In genomic region chr19:48965033-48965805, GRCh38 we compare ENCODE assay signal across 8 cellular contexts. TPM values are rescaled to one million over a fixed set of nuclear protein-coding genes. Genes with fewer than 3 reads are reported as not detected.
DNase-seq lines count a peak whose midpoint lies in the region; ATAC-seq, FAIRE-seq and TF ChIP-seq lines count a peak whose summit lies in the region.

Gene FTL (plus strand): TSS chr19:48965309. CDS start chr19:48965508, 199 bp downstream.

- DNase-seq in NCI-H2029 (lab: John Stamatoyannopoulos, UW) (peak; percentile 90), T-helper 9 cell (peak; percentile 71), astrocyte (ENCODE audit: low read depth) (peak; percentile 83), right cardiac atrium (peak; percentile 98 to 99 (median 99)), vagina (ENCODE audit: extremely low spot score in 2 of 2) (peak in 1 of 2 donors; percentile 99)

- H3K4me3 Mint-ChIP-seq in astrocyte (ENCODE audit: unreplicated experiment) = peak within 1 kb of the TSS; percentile 99

- peaks cover 33% of the 10 kb centered on the region for H3K4me1 Mint-ChIP-seq in astrocyte (ENCODE audit: low read depth, unreplicated experiment)

- no peaks in the 10 kb centered on the region for H3K9me3 Mint-ChIP-seq in astrocyte (ENCODE audit: unreplicated experiment)

- H2AFZ ChIP-seq in astrocyte (ENCODE audit: low read depth, low read length) = peak within 1 kb of the TSS; percentile 7

- H3K9ac ChIP-seq in astrocyte (ENCODE audit: low read length) (peak within 1 kb of the TSS; percentile 93), rectal smooth muscle tissue (ENCODE audit: low read length) (peak within 1 kb of the TSS; percentile 83)

- peaks cover 13% of the 10 kb centered on the region for H3K36me3 ChIP-seq in astrocyte (ENCODE audit: insufficient read depth, low read length)
- peaks cover 13% of the 10 kb centered on the region for H3K36me3 ChIP-seq in rectal smooth muscle tissue (ENCODE audit: control insufficient read depth, insufficient read depth, low read length)
- peaks cover 0 to 24% of the 10 kb centered on the region in 2 donors for H3K36me3 ChIP-seq in vagina

- H3K27me3 ChIP-seq in astrocyte (ENCODE audit: insufficient read depth, low read length) = no peaks in the 10 kb centered on the region
- no peaks in the 10 kb centered on the region for H3K27me3 ChIP-seq in right cardiac atrium (ENCODE audit: control insufficient read depth, insufficient read depth)
- H3K27me3 ChIP-seq in rectal smooth muscle tissue (ENCODE audit: control insufficient read depth, insufficient read depth, low read length) = no peaks in the 10 kb centered on the region
- no peaks in the 10 kb centered on the region for H3K27me3 ChIP-seq in vagina

- peak; percentile 43 to 100 for TF ChIP-seq POLR2A in vagina (IDR thresholded peaks at IDR 0.05)

- H3K4me1 ChIP-seq in astrocyte (ENCODE audit: insufficient read depth, low read length) (peaks cover 40% of the 10 kb centered on the region), right cardiac atrium (ENCODE audit: control insufficient read depth, insufficient read depth, low read length) (peaks cover 11% of the 10 kb centered on the region), rectal smooth muscle tissue (ENCODE audit: control insufficient read depth, insufficient read depth, low read length) (peaks cover 24% of the 10 kb centered on the region), vagina (peaks cover 49% of the 10 kb centered on the region)

- H3K9me3 ChIP-seq in astrocyte (ENCODE audit: insufficient read depth, low read depth, low read length) (no peaks in the 10 kb centered on the region), right cardiac atrium (ENCODE audit: control insufficient read depth, low read length) (no peaks in the 10 kb centered on the region), vagina (no peaks in the 10 kb centered on the region)

- FAIRE-seq in astrocyte (lab: Jason Lieb, UNC) = no peak

- intact Hi-C loops in right cardiac atrium (cut with DNase I) = loop anchor here in 2 of 4 donors (5.0 to 10.0 kb wide), 3 partner anchors 60 to 173 kb away; partner anchors contain the start of genes NUCB1 (in 1 of the 2) and PPP1R15A (in 1 of the 2)
- intact Hi-C loops in vagina (cut with DNase I) = loop anchor here (10.0 kb wide), 2 partner anchors 90 to 330 kb away; partner anchors contain the start of genes DBP and PPP1R15A

- H3K4me3 ChIP-seq in astrocyte (ENCODE audit: insufficient read depth, low read depth, low read length) = peak within 1 kb of the TSS; percentile 82
- peak within 1 kb of the TSS; percentile 69 for H3K4me3 ChIP-seq in right cardiac atrium (ENCODE audit: low read length)
- H3K4me3 ChIP-seq in rectal smooth muscle tissue (ENCODE audit: low read length) = peak within 1 kb of the TSS; percentile 69
- H3K4me3 ChIP-seq in vagina = peak within 1 kb of the TSS; percentile 72 to 87

- peak within 1 kb of the TSS; percentile 90 for H3K4me2 ChIP-seq in astrocyte (ENCODE audit: low read length)

- H3K27ac Mint-ChIP-seq in astrocyte (ENCODE audit: unreplicated experiment) = peak within 1 kb of the TSS; percentile 99

- H3K79me2 ChIP-seq in astrocyte (ENCODE audit: insufficient read depth, low read length) = peaks cover 20% of the 10 kb centered on the region

- H3K27ac ChIP-seq in astrocyte (ENCODE audit: low read depth, low read length) (peak within 1 kb of the TSS; percentile 98), right cardiac atrium (ENCODE audit: low read length) (peak within 1 kb of the TSS; percentile 86), rectal smooth muscle tissue (ENCODE audit: low read depth, low read length) (peak within 1 kb of the TSS; percentile 92), vagina (peak within 1 kb of the TSS; percentile 96)

- peaks cover 24% of the 10 kb centered on the region for H3K36me3 Mint-ChIP-seq in astrocyte (ENCODE audit: low read depth, unreplicated experiment)

- WGBS in right cardiac atrium = under 1% methylated on average over 52 of the region's 52 CpGs

- TF ChIP-seq CTCF in astrocyte (IDR thresholded peaks at IDR 0.05; ENCODE audit: insufficient read depth, low read depth, low read length) (no peak), vagina (IDR thresholded peaks at IDR 0.05) (no peak)

- ATAC-seq in GM18502 (IDR thresholded peaks at IDR 0.05; ENCODE audit: poor library complexity, unreplicated experiment) (peak; percentile 50), HG02973 (IDR thresholded peaks at IDR 0.05; ENCODE audit: unreplicated experiment) (peak; percentile 50), right cardiac atrium (peak; percentile 87 to 90)

- H3K27me3 Mint-ChIP-seq in astrocyte (ENCODE audit: low read depth, unreplicated experiment) = no peaks in the 10 kb centered on the region

- H4K20me1 ChIP-seq in astrocyte (ENCODE audit: insufficient read depth, low read length) = peaks cover 38% of the 10 kb centered on the region

RNA-seq across cellular contexts. Expression of gene FTL, which starts in this region (rescaled TPM):
- total RNA-seq in astrocyte = 3,402 and 4,020 TPM in 2 replicates
- total RNA-seq in right cardiac atrium = 1,000 to 10,000 TPM; 1,459 to 1,840 (median 1,541) TPM
- polyA plus RNA-seq in right cardiac atrium = 1,675 TPM
- total RNA-seq in vagina = 4,380 TPM
